ENCODE assay signal across 12 cellular contexts in the genomic region with DNA sequence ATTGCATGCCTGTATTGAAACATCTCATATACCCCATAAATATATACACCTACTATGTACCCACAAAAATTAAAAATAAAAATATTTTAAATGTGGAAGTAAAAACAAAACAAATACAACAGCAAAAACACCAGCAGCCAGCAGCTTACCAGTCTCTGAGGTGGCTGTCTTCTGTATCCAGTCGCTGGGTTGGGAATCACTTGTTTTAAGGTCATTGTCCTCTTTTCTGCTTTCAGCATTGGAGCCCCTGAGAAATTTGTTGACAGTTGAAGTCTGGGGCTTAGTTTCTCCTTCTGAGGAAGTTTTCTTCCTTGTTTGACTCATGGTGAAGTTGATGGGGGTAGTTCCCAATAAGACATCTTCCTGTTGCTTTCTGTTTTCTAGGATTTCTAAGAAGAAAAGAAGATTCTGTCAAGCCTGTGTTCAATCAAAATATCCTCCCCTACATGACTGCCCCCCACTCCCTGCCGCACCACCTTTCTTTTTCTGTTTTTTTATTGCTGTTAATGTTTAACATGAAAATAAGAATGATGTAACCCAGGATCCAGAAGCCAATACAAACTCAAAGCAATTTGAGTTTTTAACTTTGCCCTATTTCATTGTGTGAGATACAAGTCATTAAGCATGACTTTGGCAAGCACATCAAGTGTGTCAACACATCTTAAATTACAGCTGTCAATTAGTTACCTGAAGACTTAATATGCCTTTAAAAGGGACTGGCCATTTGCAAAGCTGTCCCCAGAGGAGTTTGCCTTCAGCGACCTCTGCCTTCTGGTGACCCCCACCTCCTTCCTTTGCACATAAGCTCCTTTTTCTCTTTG. TPM values are rescaled to one million over a fixed set of nuclear protein-coding genes. Genes with fewer than 3 reads are reported as not detected.
A peak's percentile ranks its signal among the peaks of the same experiment; 100 is the strongest.
DNase-seq lines count a peak whose midpoint lies in the region; ATAC-seq and TF ChIP-seq lines count a peak whose summit lies in the region.
"Had no signal": no experiment of that assay in that cellular context is flagged by ENCODE, and none has a peak within 500 bp of the region (broad histone marks: within the 10 kb centered on the region; RNA-seq: fewer than 3 reads in every experiment).

A gene (minus strand): TSS at position 452 of the 821 bp plus-strand sequence. CDS start 128 bp downstream, at position 324.

- ATAC-seq in GM23338 (no peak), PC-3 (peak; percentile 54; the same call in 1 of the 2 replicates), memory B cell (ENCODE audit: low read depth) (no peak), gastroesophageal sphincter (no peak), natural killer cell (no peak), GM18907 (IDR thresholded peaks at IDR 0.05; ENCODE audit: unreplicated experiment) (no peak)
- ATAC-seq: Panc1 had no signal

- no peaks in the 10 kb centered on the region for H3K27me3 ChIP-seq in GM23338 (ENCODE audit: insufficient read depth)
- H3K27me3 ChIP-seq in PC-3 (ENCODE audit: low read length): no peaks in the 10 kb centered on the region
- H3K27me3 ChIP-seq in gastroesophageal sphincter: no peaks in the 10 kb centered on the region

- H3K4me2 ChIP-seq in GM23338: peak within 1 kb of the TSS; percentile 23
- peak within 1 kb of the TSS; percentile 4; the same call in 1 of the 2 replicates for H3K4me2 ChIP-seq in PC-3 (ENCODE audit: low read length)

- TF ChIP-seq CTCF in 22Rv1 (IDR thresholded peaks at IDR 0.05): no peak
- no peak for TF ChIP-seq CTCF in GM23338 (conservative IDR thresholded peaks at IDR 0.05; ENCODE audit: low read depth in 2 of 2)
- no peak for TF ChIP-seq CTCF in PC-3 (conservative IDR thresholded peaks at IDR 0.05; ENCODE audit: low read depth, low read length)
- TF ChIP-seq CTCF in gastroesophageal sphincter (IDR thresholded peaks at IDR 0.05): no peak
- no peak for TF ChIP-seq CTCF in natural killer cell (IDR thresholded peaks at IDR 0.05)

- H3K4me1 Mint-ChIP-seq in GM23338: peaks cover 17% of the 10 kb centered on the region
- peaks cover 16% of the 10 kb centered on the region for H3K4me1 Mint-ChIP-seq in memory B cell
- H3K4me1 Mint-ChIP-seq in natural killer cell: peaks cover 4% of the 10 kb centered on the region in 2 donors

- 65 to 74% methylated on average over 3 of the region's 3 CpGs for WGBS in gastroesophageal sphincter (ENCODE audit: low coverage in 1 of 2), 2 donors

- H3K36me3 Mint-ChIP-seq in GM23338 (ENCODE audit: low read depth) (peaks cover 1% of the 10 kb centered on the region; the same call in 1 of the 3 replicates), memory B cell (no peaks in the 10 kb centered on the region), natural killer cell (no peaks in the 10 kb centered on the region)

- H3K4me3 ChIP-seq in GM23338: no peak within 1 kb of the TSS
- H3K4me3 ChIP-seq in PC-3 (ENCODE audit: low read length): no peak within 1 kb of the TSS
- no peak within 1 kb of the TSS for H3K4me3 ChIP-seq in gastroesophageal sphincter

- H3K4me3 Mint-ChIP-seq in GM23338 (no peak within 1 kb of the TSS), memory B cell (no peak within 1 kb of the TSS), natural killer cell (no peak within 1 kb of the TSS)

- intact Hi-C loops in PC-3 (cut with micrococcal nuclease): loop anchor here (2.0 kb wide), 1 partner anchor 41 kb away; a partner anchor contains a TSS
- intact Hi-C loops in natural killer cell (cut with micrococcal nuclease): no loop called here

- no peak for TF ChIP-seq EP300 in gastroesophageal sphincter (IDR thresholded peaks at IDR 0.05)

- no peaks in the 10 kb centered on the region for H3F3A ChIP-seq in GM23338 (replicated peaks; ENCODE audit: low read depth)
- H3F3A ChIP-seq in PC-3 (ENCODE audit: low read length, unreplicated experiment): no peaks in the 10 kb centered on the region

- no peaks in the 10 kb centered on the region for H3K9me2 ChIP-seq in GM23338 (ENCODE audit: insufficient read depth)
- no peaks in the 10 kb centered on the region for H3K9me2 ChIP-seq in PC-3 (replicated peaks; ENCODE audit: low read length)

- no peak for DNase-seq in GM23338 (ENCODE audit: low spot score)
- DNase-seq in PC-3: no peak
- no peak for DNase-seq in memory B cell (ENCODE audit: low spot score in 2 of 2)
- DNase-seq in GM03348 (ENCODE audit: low spot score): no peak
- no peak for DNase-seq in natural killer cell
- DNase-seq: activated CD8-positive, alpha-beta memory T cell treated with anti-CD3 and anti-CD28 coated beads, Interleukin-2, amount 50 U/mL, for 48 hours; MV-4-11 had no signal

- H3K27me3 Mint-ChIP-seq in GM23338 (ENCODE audit: insufficient read depth, low read depth, poor library complexity) (peaks cover 9% of the 10 kb centered on the region), memory B cell (no peaks in the 10 kb centered on the region), natural killer cell (ENCODE audit: low read depth in 2 of 2) (peaks cover 5 to 11% of the 10 kb centered on the region in 2 donors)

- CTCF ChIA-PET in PC-3 (lab: Charles Lee): no interaction called here

- H2AFZ ChIP-seq in GM23338: peak within 1 kb of the TSS; percentile 72; the same call in 1 of the 2 replicates
- H2AFZ ChIP-seq in PC-3 (ENCODE audit: low read length): no peak within 1 kb of the TSS

- H3K27ac Mint-ChIP-seq in GM23338 (peak within 1 kb of the TSS; percentile 37), memory B cell (peak within 1 kb of the TSS; percentile 8), natural killer cell (no peak within 1 kb of the TSS)

- no peaks in the 10 kb centered on the region for H4K20me1 ChIP-seq in GM23338 (replicated peaks; ENCODE audit: insufficient read depth)
- H4K20me1 ChIP-seq in PC-3 (ENCODE audit: low read length): no peaks in the 10 kb centered on the region

- H3K4me1 ChIP-seq in GM23338 (ENCODE audit: insufficient read depth) (peaks cover 14% of the 10 kb centered on the region), PC-3 (ENCODE audit: insufficient read depth, low read length) (peaks cover 10% of the 10 kb centered on the region), gastroesophageal sphincter (no peaks in the 10 kb centered on the region)

- TF ChIP-seq POLR2A in gastroesophageal sphincter (IDR thresholded peaks at IDR 0.05): no peak

- H3K36me3 ChIP-seq in GM23338 (ENCODE audit: insufficient read depth) (no peaks in the 10 kb centered on the region), PC-3 (ENCODE audit: low read depth, low read length) (no peaks in the 10 kb centered on the region), gastroesophageal sphincter (no peaks in the 10 kb centered on the region)

- POLR2A ChIA-PET in PC-3 (lab: Charles Lee; ENCODE audit: unreplicated experiment): no interaction called here

- H3K9me3 ChIP-seq in PC-3 (ENCODE audit: low read length) (no peaks in the 10 kb centered on the region), gastroesophageal sphincter (no peaks in the 10 kb centered on the region)

- H3K9ac ChIP-seq in PC-3 (ENCODE audit: low read length): no peak within 1 kb of the TSS

- H3K79me2 ChIP-seq in GM23338 (replicated peaks; ENCODE audit: insufficient read depth): no peaks in the 10 kb centered on the region
- no peaks in the 10 kb centered on the region for H3K79me2 ChIP-seq in PC-3 (ENCODE audit: low read length)

- H3K27ac ChIP-seq in 22Rv1 (peak within 1 kb of the TSS; percentile 27; the same call in 1 of the 2 replicates), GM23338 (ENCODE audit: low read depth) (no peak within 1 kb of the TSS), PC-3 (ENCODE audit: low read length) (no peak within 1 kb of the TSS), gastroesophageal sphincter (no peak within 1 kb of the TSS)

- BruUV-seq in PC-3 (replicated peaks; lab: Mats Ljungman, UMichigan): TSS peak; percentile 68

- H3K9me3 Mint-ChIP-seq in GM23338: 0 out of 3 replicates have a peak, but pooled peaks cover 1% of the 10 kb centered on the region
- H3K9me3 Mint-ChIP-seq in memory B cell: no peaks in the 10 kb centered on the region
- H3K9me3 Mint-ChIP-seq in natural killer cell: no peaks in the 10 kb centered on the region

TF ChIP-seq in GM23338, 12 proteins besides CTCF, POLR2A, EP300 and RAD21 (continues in another document):
- no peak for TF ChIP-seq NANOG (IDR thresholded peaks at IDR 0.05; ENCODE audit: borderline replicate concordance)
- TF ChIP-seq, protein P1, sequence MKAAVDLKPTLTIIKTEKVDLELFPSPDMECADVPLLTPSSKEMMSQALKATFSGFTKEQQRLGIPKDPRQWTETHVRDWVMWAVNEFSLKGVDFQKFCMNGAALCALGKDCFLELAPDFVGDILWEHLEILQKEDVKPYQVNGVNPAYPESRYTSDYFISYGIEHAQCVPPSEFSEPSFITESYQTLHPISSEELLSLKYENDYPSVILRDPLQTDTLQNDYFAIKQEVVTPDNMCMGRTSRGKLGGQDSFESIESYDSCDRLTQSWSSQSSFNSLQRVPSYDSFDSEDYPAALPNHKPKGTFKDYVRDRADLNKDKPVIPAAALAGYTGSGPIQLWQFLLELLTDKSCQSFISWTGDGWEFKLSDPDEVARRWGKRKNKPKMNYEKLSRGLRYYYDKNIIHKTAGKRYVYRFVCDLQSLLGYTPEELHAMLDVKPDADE (IDR thresholded peaks at IDR 0.05): no peak
- no peak for TF ChIP-seq EZH2 (IDR thresholded peaks at IDR 0.05; ENCODE audit: low read depth, unreplicated experiment)
- no peak for TF ChIP-seq POLR2AphosphoS5 (IDR thresholded peaks at IDR 0.05; ENCODE audit: low read depth)
- no peak for TF ChIP-seq ZNF331 (CRISPR knock-in tag; IDR thresholded peaks at IDR 0.05; ENCODE audit: low read depth)

RNA-seq across cellular contexts. Expression of the gene that starts here (rescaled TPM):
- total RNA-seq in GM23338 (2014; rRNA removed; shearing (Covaris generic)): not detected in 2 replicates
- polyA plus RNA-seq in GM23338 (2016; fragmentation: Nextera tagmentation; extraction: Ambion mirVana): not detected in 2 replicates
- total RNA-seq in PC-3 (2014; rRNA removed) (0.04 TPM in 1 of 2 replicates, not detected in the other), gastroesophageal sphincter (under 1 TPM in 1 of 4 donors, not detected in 3; 0.35 TPM), natural killer cell (not detected)
- polyA plus RNA-seq: neural cell had no signal

Comparison
In these comparisons a context has a peak if more than half of its experiments do, and no peak if none do; other contexts are left out.
1. Peak in ATAC-seq and H3K4me2 ChIP-seq in PC-3; RNA of the gene not detected or under 1 TPM.
2. H3K27ac Mint-ChIP-seq: peak in GM23338 (single experiment) and memory B cell (single experiment); none in natural killer cell (0 of 2).